In genomic region chr5:132238169-132238744, GRCh38 we compare ENCODE assay signal across 8 cellular contexts. TPM values are rescaled to one million over a fixed set of nuclear protein-coding genes. Genes with fewer than 3 reads are reported as not detected.
A peak's percentile ranks its signal among the peaks of the same experiment; 100 is the strongest.
DNase-seq lines count a peak whose midpoint lies in the region; ATAC-seq and TF ChIP-seq lines count a peak whose summit lies in the region.

No MANE protein-coding gene starts in this region.

- TF ChIP-seq CTCF in AG04450 (IDR thresholded peaks at IDR 0.05; ENCODE audit: low read depth, low read length) (peak; percentile 88), Peyer's patch (IDR thresholded peaks at IDR 0.05) (peak; percentile 6 to 77 (median 73)), foreskin keratinocyte (conservative IDR thresholded peaks at IDR 0.05) (peak; percentile 85), progenitor cell of endocrine pancreas (IDR thresholded peaks at IDR 0.05; ENCODE audit: unreplicated experiment) (peak; percentile 83)

- no peaks in the 10 kb centered on the region for H3K36me3 Mint-ChIP-seq in activated T-helper 17 cell treated with anti-CD3 and anti-CD28 coated beads, Interleukin-2, amount 50 U/mL, for 72 hours (ENCODE audit: low read depth)
- H3K36me3 Mint-ChIP-seq in progenitor cell of endocrine pancreas (ENCODE audit: insufficient read depth): peaks cover 1% of the 10 kb centered on the region

- CTCF ChIA-PET in AG04450 (lab: Charles Lee): interaction anchor here (0.5 to 5.4 kb wide), 41 partner anchors 11 to 982 kb away, joined by 3 to 112 read pairs (median 5); partner anchors contain the start of genes P4HA2, PDLIM4, SLC22A4 and SLC22A5

- peak; percentile 81 for ATAC-seq in GM18508 (IDR thresholded peaks at IDR 0.05; ENCODE audit: insufficient read depth, unreplicated experiment)
- peak; percentile 52 for ATAC-seq in HG03457 (IDR thresholded peaks at IDR 0.05; ENCODE audit: unreplicated experiment)
- ATAC-seq in activated T-helper 17 cell treated with anti-CD3 and anti-CD28 coated beads, Interleukin-2, amount 50 U/mL, for 72 hours (replicated peaks): peak; percentile 77
- ATAC-seq in foreskin keratinocyte: peak; percentile 81
- ATAC-seq in aorta (ENCODE audit: low FRiP score): peak; percentile 84

- H3K36me3 ChIP-seq in Peyer's patch: no peaks in the 10 kb centered on the region
- H3K36me3 ChIP-seq in aorta (ENCODE audit: control insufficient read depth in 1 of 2, insufficient read depth in 2 of 2, low read length in 1 of 2): no peaks in the 10 kb centered on the region

- H3K27me3 Mint-ChIP-seq in activated T-helper 17 cell treated with anti-CD3 and anti-CD28 coated beads, Interleukin-2, amount 50 U/mL, for 72 hours: peaks cover 3% of the 10 kb centered on the region
- peaks cover under 1% of the 10 kb centered on the region for H3K27me3 Mint-ChIP-seq in progenitor cell of endocrine pancreas

- peaks cover 4% of the 10 kb centered on the region for H3K9me3 Mint-ChIP-seq in activated T-helper 17 cell treated with anti-CD3 and anti-CD28 coated beads, Interleukin-2, amount 50 U/mL, for 72 hours
- peaks cover 7% of the 10 kb centered on the region for H3K9me3 Mint-ChIP-seq in progenitor cell of endocrine pancreas (ENCODE audit: low read depth)

- no peaks in the 10 kb centered on the region for H3K4me1 ChIP-seq in Peyer's patch
- no peaks in the 10 kb centered on the region for H3K4me1 ChIP-seq in foreskin keratinocyte
- no peaks in the 10 kb centered on the region for H3K4me1 ChIP-seq in aorta (ENCODE audit: control insufficient read depth in 1 of 2, insufficient read depth in 2 of 2, low read length in 2 of 2)

- H3K4me1 Mint-ChIP-seq in activated T-helper 17 cell treated with anti-CD3 and anti-CD28 coated beads, Interleukin-2, amount 50 U/mL, for 72 hours: peaks cover 5% of the 10 kb centered on the region
- no peaks in the 10 kb centered on the region for H3K4me1 Mint-ChIP-seq in progenitor cell of endocrine pancreas (ENCODE audit: low read depth)

- POLR2A ChIA-PET in AG04450 (lab: Yijun Ruan, JAX): interaction anchor here (1.2 kb wide), 1 partner anchor 21 kb away, joined by 5 read pairs; no protein-coding TSS in a partner anchor

- H3K4me3 ChIP-seq in AG04450 (ENCODE audit: low read depth, low read length) (no peak overlapping the region), Peyer's patch (no peak overlapping the region), aorta (ENCODE audit: low read length in 2 of 2) (no peak overlapping the region)

- H3K4me3 Mint-ChIP-seq in activated T-helper 17 cell treated with anti-CD3 and anti-CD28 coated beads, Interleukin-2, amount 50 U/mL, for 72 hours: no peak overlapping the region
- no peak overlapping the region for H3K4me3 Mint-ChIP-seq in progenitor cell of endocrine pancreas (ENCODE audit: low read depth)

- no peak overlapping the region for H3K27ac ChIP-seq in AG04450 (ENCODE audit: low read depth, low read length)
- peak overlapping the region in 1 of 4 donors; percentile 1 for H3K27ac ChIP-seq in Peyer's patch
- no peak overlapping the region for H3K27ac ChIP-seq in foreskin keratinocyte
- no peak overlapping the region for H3K27ac ChIP-seq in aorta (ENCODE audit: low read depth in 1 of 2, low read length in 2 of 2)

- H3K27me3 ChIP-seq in AG04450 (ENCODE audit: control insufficient read depth, insufficient read depth, low read length): no peaks in the 10 kb centered on the region
- H3K27me3 ChIP-seq in Peyer's patch: no peaks in the 10 kb centered on the region
- H3K27me3 ChIP-seq in foreskin keratinocyte: no peaks in the 10 kb centered on the region
- no peaks in the 10 kb centered on the region for H3K27me3 ChIP-seq in aorta (ENCODE audit: control insufficient read depth in 1 of 2, insufficient read depth in 2 of 2, low read length in 1 of 2)

- H3K27ac Mint-ChIP-seq in activated T-helper 17 cell treated with anti-CD3 and anti-CD28 coated beads, Interleukin-2, amount 50 U/mL, for 72 hours: no peak overlapping the region
- no peak overlapping the region for H3K27ac Mint-ChIP-seq in progenitor cell of endocrine pancreas

- H3K9me3 ChIP-seq in AG04450 (ENCODE audit: control insufficient read depth, insufficient read depth, low read length) (no peaks in the 10 kb centered on the region; the same call in 1 of the 2 replicates), Peyer's patch (no peaks in the 10 kb centered on the region), aorta (ENCODE audit: control insufficient read depth, low read length) (no peaks in the 10 kb centered on the region)

- TF ChIP-seq POLR2A in Peyer's patch (IDR thresholded peaks at IDR 0.05): no peak

- intact Hi-C loops in aorta (cut with DNase I): loop anchor here in 1 of 2 donors (5.0 kb wide), 1 partner anchor 54 kb away; the partner anchor contains the start of gene SLC22A4

- 32 to 41% methylated on average over 1 of the region's 1 CpG for WGBS in aorta, 2 donors

- no peak for DNase-seq in AG04450 (ENCODE audit: low read depth, low spot score)
- DNase-seq in Peyer's patch: peak; percentile 75 to 91 (median 76)
- DNase-seq in foreskin keratinocyte: peak in 1 of 2 donors; percentile 41
- DNase-seq in progenitor cell of endocrine pancreas (ENCODE audit: low spot score, unreplicated experiment): peak; percentile 73
- peak; percentile 80 to 89 for DNase-seq in aorta

RNA-seq across cellular contexts. Expression of gene P4HA2, which starts 10.6 kb away (rescaled TPM):
- 178 and 186 TPM in 2 replicates for polyA plus RNA-seq in AG04450 (2011; rRNA removed)
- 114 and 128 TPM in 2 replicates for polyA minus RNA-seq in AG04450 (2011; rRNA and poly(A)+ RNA removed)
- total RNA-seq in Peyer's patch: 10 to 100 TPM; 21.5 to 81.4 (median 51.2) TPM
- total RNA-seq in activated T-helper 17 cell treated with anti-CD3 and anti-CD28 coated beads, Interleukin-2, amount 50 U/mL, for 72 hours: 10 to 100 TPM in 1 of 2 donors, 1 to 10 TPM in 1; 8.4 to 22.9 TPM
- 49.9 and 74.4 TPM in 2 replicates for total RNA-seq in foreskin keratinocyte
- 36.1 and 51.0 TPM in 2 replicates for polyA plus RNA-seq in foreskin keratinocyte
- 18.5 and 23.8 TPM in 2 replicates for total RNA-seq in progenitor cell of endocrine pancreas
- total RNA-seq in aorta: 10 to 100 TPM; 39.8 to 68.1 TPM
- polyA plus RNA-seq in aorta: 10 to 100 TPM; 19.2 to 29.5 TPM

RNA-seq across cellular contexts. Expression of gene PDLIM4, which starts 19.2 kb away (rescaled TPM):
- polyA plus RNA-seq in AG04450 (2011; rRNA removed): 43.4 and 64.2 TPM in 2 replicates
- polyA minus RNA-seq in AG04450 (2011; rRNA and poly(A)+ RNA removed): 52.0 and 86.8 TPM in 2 replicates
- 10 to 100 TPM in 3 of 4 donors, 1 to 10 TPM in 1; 4.6 to 27.2 (median 18.5) TPM for total RNA-seq in Peyer's patch
- total RNA-seq in activated T-helper 17 cell treated with anti-CD3 and anti-CD28 coated beads, Interleukin-2, amount 50 U/mL, for 72 hours: not detected
- 95.2 and 115 TPM in 2 replicates for total RNA-seq in foreskin keratinocyte
- 162 and 190 TPM in 2 replicates for polyA plus RNA-seq in foreskin keratinocyte
- total RNA-seq in progenitor cell of endocrine pancreas: 14.3 and 14.7 TPM in 2 replicates
- total RNA-seq in aorta: 10 to 100 TPM; 51.5 to 70.9 TPM
- 10 to 100 TPM; 12.8 to 23.3 TPM for polyA plus RNA-seq in aorta

RNA-seq across cellular contexts. Expression of gene SLC22A4, which starts 55.9 kb away (rescaled TPM):
- 3.0 and 3.1 TPM in 2 replicates for polyA plus RNA-seq in AG04450 (2011; rRNA removed)
- polyA minus RNA-seq in AG04450 (2011; rRNA and poly(A)+ RNA removed): 2.4 and 2.5 TPM in 2 replicates
- total RNA-seq in Peyer's patch: 10 to 100 TPM in 3 of 4 donors, not detected in 1; 25.5 to 56.6 (median 37.3) TPM
- under 1 TPM; 0.58 to 0.93 TPM for total RNA-seq in activated T-helper 17 cell treated with anti-CD3 and anti-CD28 coated beads, Interleukin-2, amount 50 U/mL, for 72 hours
- 1.4 and 1.7 TPM in 2 replicates for total RNA-seq in foreskin keratinocyte
- 0.87 and 1.4 TPM in 2 replicates for polyA plus RNA-seq in foreskin keratinocyte
- 0.48 TPM in 1 of 2 replicates, not detected in the other for total RNA-seq in progenitor cell of endocrine pancreas
- 1 to 10 TPM; 4.6 to 5.5 TPM for total RNA-seq in aorta
- polyA plus RNA-seq in aorta: 1 to 10 TPM; 1.3 to 1.7 TPM

Comparison
In these comparisons a context has a peak if more than half of its experiments do, and no peak if none do; other contexts are left out.
1. RNA of gene PDLIM4, which starts 19.2 kb away (total RNA-seq): 95.2 to 115 TPM in foreskin keratinocyte, 51.5 to 70.9 TPM in aorta, 4.6 to 27.2 TPM in Peyer's patch and 14.3 to 14.7 TPM in progenitor cell of endocrine pancreas; not detected in activated T-helper 17 cell treated with anti-CD3 and anti-CD28 coated beads, Interleukin-2, amount 50 U/mL, for 72 hours; every median in the first group is over 4 times any median in the second.
2. Peak in every context shown above with its lines, with median percentiles within 50 percentile points of each other: CTCF ChIP-seq and ATAC-seq.